In the genomic region with DNA sequence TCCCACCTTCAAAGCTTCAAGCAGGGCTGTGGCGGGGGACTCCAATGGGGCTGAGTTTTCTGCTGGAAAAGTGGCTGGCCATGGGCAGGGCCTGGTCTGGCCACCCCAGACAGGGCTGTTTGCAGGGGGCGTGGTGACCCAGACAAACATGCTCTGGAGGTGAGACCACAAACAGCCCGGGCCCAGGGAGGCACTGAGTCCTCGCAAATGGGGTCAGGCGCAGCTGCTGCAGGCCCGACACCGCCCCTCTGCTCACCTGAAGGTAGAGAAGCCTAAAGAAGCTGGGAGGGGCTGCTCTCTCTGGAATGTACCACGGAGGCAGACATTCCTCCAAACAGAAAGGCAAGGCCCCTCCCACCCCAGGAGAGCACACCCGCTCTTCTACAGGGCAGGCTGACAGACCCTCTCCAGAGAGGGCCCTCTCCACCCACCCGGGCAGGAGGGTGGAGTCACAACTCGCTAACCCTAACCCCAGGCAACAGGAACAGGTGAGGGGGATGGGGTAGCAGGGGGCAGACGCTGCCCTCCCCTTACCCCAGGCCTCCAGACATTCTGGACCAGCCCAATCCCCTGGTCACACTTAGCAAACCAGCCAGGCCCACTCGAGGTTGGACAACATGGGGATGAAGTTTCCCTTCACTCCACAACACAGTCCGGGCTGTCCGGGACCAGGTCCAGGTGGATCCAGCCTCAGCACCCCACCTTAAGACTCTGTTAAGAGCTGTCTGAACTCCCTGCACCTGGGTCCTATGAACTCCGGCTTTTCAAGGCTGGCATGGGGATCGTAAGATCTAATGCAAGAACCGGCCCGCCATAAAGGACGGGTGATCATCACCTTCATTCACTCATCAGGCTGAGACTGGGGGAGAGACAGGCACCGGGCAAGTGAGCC, we compare ENCODE assay signal across 15 cellular contexts.
"Had no signal": no experiment of that assay in that cellular context is flagged by ENCODE, and none has a peak within 500 bp of the region (broad histone marks: within the 10 kb centered on the region; RNA-seq: fewer than 3 reads in every experiment).

No MANE protein-coding gene starts in this region.

- H3K9me3 ChIP-seq: colonic mucosa, gastrocnemius medialis had no signal

- DNase-seq: activated CD4-positive, alpha-beta T cell treated with anti-CD3 and anti-CD28 coated beads, Interleukin-2, amount 50 U/mL, for 48 hours; activated CD4-positive, CD25-positive, alpha-beta regulatory T cell treated with anti-CD3 and anti-CD28 coated beads, Interleukin-2, amount 50 U/mL, for 72 hours; activated CD8-positive, alpha-beta memory T cell treated with anti-CD3 and anti-CD28 coated beads, Interleukin-2, amount 10 ng/mL, durations not matched to agents 7 days and 5 days; activated naive CD4-positive, alpha-beta T cell; activated naive CD8-positive, alpha-beta T cell treated with anti-CD3 and anti-CD28 coated beads, Interleukin-2, amount 50 U/mL, for 24 hours; activated T-cell treated with anti-CD3 and anti-CD28 coated beads, Interleukin-2, amount 50 U/mL, for 4 hours; caudate nucleus; colonic mucosa; effector CD8-positive, alpha-beta T cell; gastrocnemius medialis; left cardiac atrium; stimulated activated CD4-positive, alpha-beta T cell treated with anti-CD3 and anti-CD28 coated beads, Interleukin-4, amount 100 ng/mL, for 4 hours; stimulated activated naive CD8-positive, alpha-beta T cell treated with anti-CD3 and anti-CD28 coated beads, Interleukin-15, amount 100 ng/mL, for 72 hours; SW 1271 had no signal

- H3K4me3 ChIP-seq: colonic mucosa, gastrocnemius medialis had no signal

- H3K27me3 ChIP-seq: gastrocnemius medialis had no signal

- H3K27ac ChIP-seq: colonic mucosa, gastrocnemius medialis had no signal

- H3K36me3 ChIP-seq: colonic mucosa, gastrocnemius medialis had no signal

- ATAC-seq: activated CD8-positive, alpha-beta memory T cell treated with anti-CD3 and anti-CD28 coated beads, Interleukin-2, amount 10 ng/mL, durations not matched to agents 7 days and 5 days; activated naive CD8-positive, alpha-beta T cell treated with anti-CD3 and anti-CD28 coated beads, Interleukin-2, amount 50 U/mL, for 24 hours; activated T-cell treated with anti-CD3 and anti-CD28 coated beads, Interleukin-2, amount 50 U/mL, for 4 hours; gastrocnemius medialis; left cardiac atrium; natural killer cell treated with Interleukin-12 subunit alpha and Interleukin-12 subunit beta and Interleukin-15 and Interleukin-18, amount 100 ng/mL, for 72 hours; stimulated activated naive CD8-positive, alpha-beta T cell treated with anti-CD3 and anti-CD28 coated beads, Interleukin-15, amount 100 ng/mL, for 72 hours had no signal
